In the genomic region with DNA sequence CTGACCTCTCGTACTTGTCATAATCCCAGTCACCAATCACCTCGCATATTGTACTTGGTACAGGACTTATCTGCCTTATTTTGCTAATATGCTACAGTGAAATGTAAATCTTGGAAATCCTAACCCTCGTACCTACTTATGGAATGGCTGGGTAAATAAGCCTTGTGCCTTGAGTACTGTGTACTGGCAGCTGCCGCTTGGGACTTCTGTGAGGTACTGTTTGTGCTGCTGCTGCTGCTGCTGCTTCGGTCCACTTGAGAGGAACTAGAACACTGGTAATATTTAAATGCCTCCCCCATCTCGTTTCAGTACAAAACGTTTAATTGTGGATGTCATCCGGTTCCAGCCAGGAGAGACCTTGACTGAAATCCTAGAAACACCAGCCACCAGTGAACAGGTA, we compare ENCODE assay signal across 33 cellular contexts.
"Had no signal": no experiment of that assay in that cellular context is flagged by ENCODE, and none has a peak within 500 bp of the region (broad histone marks: within the 10 kb centered on the region; RNA-seq: fewer than 3 reads in every experiment).

No MANE protein-coding gene starts in this region.

- H3K27me3 Mint-ChIP-seq: activated B cell treated with CpG ODN at 0.5 μM for 24 hours; activated CD4-positive, alpha-beta memory T cell treated with anti-CD3 and anti-CD28 coated beads for 36 hours; activated CD4-positive, alpha-beta T cell treated with anti-CD3 and anti-CD28 coated beads for 36 hours; activated CD4-positive, alpha-beta T cell treated with anti-CD3 and anti-CD28 coated beads, Interleukin-2, amount 10 ng/mL, durations not matched to agents 24 days and 14 days; activated CD8-positive, alpha-beta memory T cell treated with anti-CD3 and anti-CD28 coated beads, Interleukin-2, amount 10 ng/mL, durations not matched to agents 7 days and 5 days; activated naive CD4-positive, alpha-beta T cell treated with anti-CD3 and anti-CD28 coated beads, Interleukin-2, amount 10 ng/mL, durations not matched to agents 7 days and 5 days; activated naive CD8-positive, alpha-beta T cell; central memory CD8-positive, alpha-beta T cell; dendritic cell treated with granulocyte-macrophage colony-stimulating factor and Interleukin-4, amounts not matched to agents 40 ng/mL and 50 ng/mL, for 4 days; effector memory CD8-positive, alpha-beta T cell; T-cell had no signal

- ATAC-seq: activated CD4-positive, alpha-beta T cell treated with anti-CD3 and anti-CD28 coated beads for 36 hours; activated CD4-positive, CD25-positive, alpha-beta regulatory T cell treated with anti-CD3 and anti-CD28 coated beads, Interleukin-2, amount 50 U/mL, for 24 hours; activated CD8-positive, alpha-beta memory T cell treated with anti-CD3 and anti-CD28 coated beads, Interleukin-2, amount 10 ng/mL, durations not matched to agents 7 days and 5 days; activated CD8-positive, alpha-beta T cell treated with anti-CD3 and anti-CD28 coated beads, Interleukin-2, amount 10 ng/mL, durations not matched to agents 7 days and 5 days; effector memory CD8-positive, alpha-beta T cell; foreskin keratinocyte; gastrocnemius medialis; T-cell had no signal

- DNase-seq: activated B cell treated with CpG ODN at 0.5 μM for 24 hours; activated CD4-positive, alpha-beta memory T cell treated with anti-CD3 and anti-CD28 coated beads for 36 hours; activated CD4-positive, alpha-beta T cell treated with anti-CD3 and anti-CD28 coated beads for 36 hours; activated CD4-positive, alpha-beta T cell treated with anti-CD3 and anti-CD28 coated beads, Interleukin-2, amount 10 ng/mL, durations not matched to agents 24 days and 14 days; activated CD8-positive, alpha-beta memory T cell treated with anti-CD3 and anti-CD28 coated beads, Interleukin-2, amount 10 ng/mL, durations not matched to agents 7 days and 5 days; activated CD8-positive, alpha-beta memory T cell treated with anti-CD3 and anti-CD28 coated beads, Interleukin-2, amount 50 U/mL, for 4 hours; activated CD8-positive, alpha-beta T cell treated with anti-CD3 and anti-CD28 coated beads, Interleukin-2, amount 10 ng/mL, durations not matched to agents 7 days and 5 days; activated effector memory CD4-positive, alpha-beta T cell treated with anti-CD3 and anti-CD28 coated beads, Interleukin-2, amount 50 U/mL, for 16 hours; activated naive CD4-positive, alpha-beta T cell treated with anti-CD3 and anti-CD28 coated beads, Interleukin-2, amount 10 ng/mL, durations not matched to agents 7 days and 5 days; activated T-cell treated with anti-CD3 and anti-CD28 coated beads, Interleukin-2, amount 50 U/mL, for 1 hour; amniotic stem cell; anterior cingulate cortex; brain microvascular endothelial cell; dorsolateral prefrontal cortex; effector CD4-positive, alpha-beta T cell; effector memory CD8-positive, alpha-beta T cell; erythroblast; foreskin keratinocyte; gastrocnemius medialis; glutamatergic neuron; SW 1271; T-cell; T1000; WERI-Rb-1 had no signal

- H3K4me1 ChIP-seq: gastrocnemius medialis had no signal

- H3K9me3 Mint-ChIP-seq: activated B cell treated with CpG ODN at 0.5 μM for 24 hours; activated CD4-positive, alpha-beta memory T cell treated with anti-CD3 and anti-CD28 coated beads for 36 hours; activated CD4-positive, alpha-beta T cell treated with anti-CD3 and anti-CD28 coated beads, Interleukin-2, amount 10 ng/mL, durations not matched to agents 24 days and 14 days; activated naive CD4-positive, alpha-beta T cell treated with anti-CD3 and anti-CD28 coated beads, Interleukin-2, amount 10 ng/mL, durations not matched to agents 7 days and 5 days; activated T-helper 2 cell treated with anti-CD3 and anti-CD28 coated beads, Interferon-gamma antibody, Interleukin-2, Interleukin-4, amounts not matched to agents 10 μg/mL and 5 μg/mL and 100 μg/mL, durations not matched to agents 14 hours and 24 hours and 36 hours; central memory CD8-positive, alpha-beta T cell; dendritic cell treated with granulocyte-macrophage colony-stimulating factor and Interleukin-4, amounts not matched to agents 40 ng/mL and 50 ng/mL, for 4 days; effector memory CD8-positive, alpha-beta T cell; T-cell; T-helper 1 cell treated with Interleukin-12 subunit alpha and Interleukin-12 subunit beta and Interleukin-4 antibody, amounts not matched to agents 30 μg/mL and 1 μg/mL, for 36 hours; T-helper 2 cell treated with Interferon-gamma antibody and Interleukin-4, amounts not matched to agents 5 μg/mL and 100 μg/mL, for 36 hours had no signal

- H3K27ac ChIP-seq: brain microvascular endothelial cell, coronary artery, esophagus muscularis mucosa, foreskin keratinocyte, gastrocnemius medialis, WERI-Rb-1 had no signal

- H3K27ac Mint-ChIP-seq: activated B cell treated with CpG ODN at 0.5 μM for 24 hours; activated CD4-positive, alpha-beta memory T cell treated with anti-CD3 and anti-CD28 coated beads for 36 hours; activated CD4-positive, alpha-beta T cell treated with anti-CD3 and anti-CD28 coated beads for 36 hours; activated CD4-positive, alpha-beta T cell treated with anti-CD3 and anti-CD28 coated beads, Interleukin-2, amount 10 ng/mL, durations not matched to agents 24 days and 14 days; activated CD8-positive, alpha-beta memory T cell treated with anti-CD3 and anti-CD28 coated beads, Interleukin-2, amount 10 ng/mL, durations not matched to agents 7 days and 5 days; activated CD8-positive, alpha-beta T cell treated with anti-CD3 and anti-CD28 coated beads, Interleukin-2, amount 10 ng/mL, durations not matched to agents 7 days and 5 days; activated naive CD4-positive, alpha-beta T cell treated with anti-CD3 and anti-CD28 coated beads, Interleukin-2, amount 10 ng/mL, durations not matched to agents 7 days and 5 days; activated naive CD8-positive, alpha-beta T cell; activated T-helper 2 cell treated with anti-CD3 and anti-CD28 coated beads, Interferon-gamma antibody, Interleukin-2, Interleukin-4, amounts not matched to agents 10 μg/mL and 5 μg/mL and 100 μg/mL, durations not matched to agents 14 hours and 24 hours and 36 hours; dendritic cell treated with granulocyte-macrophage colony-stimulating factor and Interleukin-4, amounts not matched to agents 40 ng/mL and 50 ng/mL, for 4 days; effector memory CD8-positive, alpha-beta T cell; T-cell; T-helper 1 cell treated with Interleukin-12 subunit alpha and Interleukin-12 subunit beta and Interleukin-4 antibody, amounts not matched to agents 30 μg/mL and 1 μg/mL, for 36 hours had no signal

- H3K4me3 Mint-ChIP-seq: activated B cell treated with CpG ODN at 0.5 μM for 24 hours; activated CD4-positive, alpha-beta memory T cell treated with anti-CD3 and anti-CD28 coated beads for 36 hours; activated CD4-positive, alpha-beta T cell treated with anti-CD3 and anti-CD28 coated beads for 36 hours; activated CD4-positive, alpha-beta T cell treated with anti-CD3 and anti-CD28 coated beads, Interleukin-2, amount 10 ng/mL, durations not matched to agents 24 days and 14 days; activated CD8-positive, alpha-beta memory T cell treated with anti-CD3 and anti-CD28 coated beads, Interleukin-2, amount 10 ng/mL, durations not matched to agents 7 days and 5 days; activated CD8-positive, alpha-beta T cell treated with anti-CD3 and anti-CD28 coated beads, Interleukin-2, amount 10 ng/mL, durations not matched to agents 7 days and 5 days; activated naive CD4-positive, alpha-beta T cell treated with anti-CD3 and anti-CD28 coated beads, Interleukin-2, amount 10 ng/mL, durations not matched to agents 7 days and 5 days; activated naive CD8-positive, alpha-beta T cell; central memory CD8-positive, alpha-beta T cell; dendritic cell treated with granulocyte-macrophage colony-stimulating factor and Interleukin-4, amounts not matched to agents 40 ng/mL and 50 ng/mL, for 4 days; effector memory CD8-positive, alpha-beta T cell; T-cell; T-helper 1 cell treated with Interleukin-12 subunit alpha and Interleukin-12 subunit beta and Interleukin-4 antibody, amounts not matched to agents 30 μg/mL and 1 μg/mL, for 36 hours; T-helper 2 cell treated with Interferon-gamma antibody and Interleukin-4, amounts not matched to agents 5 μg/mL and 100 μg/mL, for 36 hours had no signal

- H3K4me3 ChIP-seq: coronary artery, dorsolateral prefrontal cortex, esophagus muscularis mucosa, gastrocnemius medialis had no signal

- H3K9me3 ChIP-seq: esophagus muscularis mucosa, gastrocnemius medialis had no signal

- H3K27me3 ChIP-seq: brain microvascular endothelial cell, dorsolateral prefrontal cortex, esophagus muscularis mucosa, foreskin keratinocyte, gastrocnemius medialis had no signal

- H3K4me1 Mint-ChIP-seq: activated CD4-positive, alpha-beta T cell treated with anti-CD3 and anti-CD28 coated beads for 36 hours; central memory CD8-positive, alpha-beta T cell had no signal
